1 cellular context compared by ENCODE assay signal in the genomic region with DNA sequence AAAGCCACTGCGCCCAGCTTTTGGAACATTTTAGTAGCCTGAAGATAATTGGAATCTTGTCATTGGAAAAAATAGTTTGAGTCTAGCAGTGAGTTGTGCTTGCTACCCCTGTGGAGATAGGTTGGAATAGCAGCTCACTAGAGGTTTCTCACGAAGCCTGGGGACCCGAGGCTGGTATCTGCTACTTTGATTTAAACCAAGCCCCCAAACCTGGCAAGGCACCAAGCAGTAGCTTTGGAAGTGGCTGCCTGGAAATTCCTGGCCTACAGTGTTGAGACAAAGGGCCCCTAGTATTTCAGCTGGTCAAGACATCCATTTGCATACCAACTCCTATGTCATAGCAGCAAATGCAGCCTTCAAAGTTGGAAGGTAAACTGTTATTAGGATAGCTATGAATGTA.
TF ChIP-seq lines count a peak whose summit lies in the region.

No MANE protein-coding gene starts in this region.

TF ChIP-seq in A549, 52 proteins besides CTCF, POLR2A, EP300 and RAD21 (continued from another document):
- no peak for TF ChIP-seq HMGXB4 (CRISPR knock-in tag; IDR thresholded peaks at IDR 0.05; ENCODE audit: borderline replicate concordance)
- TF ChIP-seq POLR2AphosphoS2 (conservative IDR thresholded peaks at IDR 0.05; ENCODE audit: low read length) = no peak
- no peak for TF ChIP-seq SREBF2 (IDR thresholded peaks at IDR 0.05)
- no peak for TF ChIP-seq JUNB (IDR thresholded peaks at IDR 0.05)
- TF ChIP-seq RARB (CRISPR knock-in tag; IDR thresholded peaks at IDR 0.05) = no peak
- no peak for TF ChIP-seq CHD4 (IDR thresholded peaks at IDR 0.05; ENCODE audit: borderline replicate concordance)
- TF ChIP-seq CBX8 (IDR thresholded peaks at IDR 0.05) = no peak
- no peak for TF ChIP-seq ZNF302 (CRISPR knock-in tag; IDR thresholded peaks at IDR 0.05)
- TF ChIP-seq EHMT2 (IDR thresholded peaks at IDR 0.05; ENCODE audit: low read depth) = no peak
- TF ChIP-seq, protein P1, sequence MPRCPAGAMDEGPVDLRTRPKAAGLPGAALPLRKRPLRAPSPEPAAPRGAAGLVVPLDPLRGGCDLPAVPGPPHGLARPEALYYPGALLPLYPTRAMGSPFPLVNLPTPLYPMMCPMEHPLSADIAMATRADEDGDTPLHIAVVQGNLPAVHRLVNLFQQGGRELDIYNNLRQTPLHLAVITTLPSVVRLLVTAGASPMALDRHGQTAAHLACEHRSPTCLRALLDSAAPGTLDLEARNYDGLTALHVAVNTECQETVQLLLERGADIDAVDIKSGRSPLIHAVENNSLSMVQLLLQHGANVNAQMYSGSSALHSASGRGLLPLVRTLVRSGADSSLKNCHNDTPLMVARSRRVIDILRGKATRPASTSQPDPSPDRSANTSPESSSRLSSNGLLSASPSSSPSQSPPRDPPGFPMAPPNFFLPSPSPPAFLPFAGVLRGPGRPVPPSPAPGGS (IDR thresholded peaks at IDR 0.05) = no peak
- no peak for TF ChIP-seq MAFK (IDR thresholded peaks at IDR 0.05; ENCODE audit: partially characterized antibody)
- TF ChIP-seq CEBPB (IDR thresholded peaks at IDR 0.05) = no peak
- TF ChIP-seq ELK1 (IDR thresholded peaks at IDR 0.05; ENCODE audit: low read depth, low read length) = no peak
- no peak for TF ChIP-seq GATA3 (IDR thresholded peaks at IDR 0.05; ENCODE audit: borderline replicate concordance)
- no peak for TF ChIP-seq HOXB5 (CRISPR knock-in tag; IDR thresholded peaks at IDR 0.05)
- TF ChIP-seq ATOH8 (CRISPR knock-in tag; IDR thresholded peaks at IDR 0.05; ENCODE audit: low read depth) = no peak
